In the genomic region with DNA sequence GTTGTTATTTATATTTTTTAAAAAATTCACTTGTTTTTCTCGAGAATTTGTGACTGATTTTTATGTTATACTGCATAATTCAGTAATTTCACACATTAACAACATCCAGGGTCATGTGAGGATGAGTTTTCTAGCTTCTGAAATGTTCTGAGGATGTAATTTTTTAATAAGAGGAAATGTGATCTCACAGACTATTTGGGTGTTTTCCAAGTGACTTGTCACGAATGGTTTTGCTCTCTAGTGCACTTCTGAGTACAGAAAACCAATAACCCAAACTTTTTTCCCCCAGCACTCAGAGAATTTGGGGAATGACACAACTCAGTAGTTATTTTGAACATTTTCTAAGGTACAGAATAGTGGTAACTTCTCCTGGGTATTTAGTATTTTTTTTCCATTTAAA, we compare ENCODE assay signal across 17 cellular contexts.
"Had no signal": no experiment of that assay in that cellular context is flagged by ENCODE, and none has a peak within 500 bp of the region (broad histone marks: within the 10 kb centered on the region; RNA-seq: fewer than 3 reads in every experiment).

No MANE protein-coding gene starts in this region.

- DNase-seq: activated CD4-positive, alpha-beta T cell treated with anti-CD3 and anti-CD28 coated beads, Interleukin-2, amount 50 U/mL, for 1 hour; activated naive CD4-positive, alpha-beta T cell treated with Interleukin-2 at 50 U/mL for 16 hours; activated T-cell treated with anti-CD3 and anti-CD28 coated beads for 4 hours; aorta; foreskin fibroblast; ovary; stimulated activated CD4-positive, alpha-beta T cell treated with anti-CD3 and anti-CD28 coated beads, Interleukin-2, amount 100 ng/mL, for 48 hours; stimulated activated naive B cell treated with anti-CD40 and anti-IgM and Interleukin-4, amounts not matched to agents 10 μg/mL and 1 μg/mL and 100 μg/mL, for 72 hours; SW 1271; transverse colon had no signal

- H3K4me1 ChIP-seq: esophagus muscularis mucosa, transverse colon, vagina had no signal

- ATAC-seq: activated CD4-positive, CD25-positive, alpha-beta regulatory T cell treated with anti-CD3 and anti-CD28 coated beads, Interleukin-2, amount 50 U/mL, for 24 hours; activated T-helper 17 cell treated with anti-CD3 and anti-CD28 coated beads, Interleukin-2, amount 50 U/mL, for 72 hours had no signal

- H3K4me1 Mint-ChIP-seq: activated T-helper 17 cell treated with anti-CD3 and anti-CD28 coated beads, Interleukin-2, amount 50 U/mL, for 72 hours; neural crest cell; stimulated activated naive B cell treated with anti-CD40 and anti-IgM and Interleukin-4, amounts not matched to agents 10 μg/mL and 1 μg/mL and 100 μg/mL, for 72 hours had no signal

- H3K4me3 ChIP-seq: cardiac muscle cell, esophagus muscularis mucosa, ovary, transverse colon, vagina had no signal

- H3K9me3 ChIP-seq: esophagus muscularis mucosa, ovary, transverse colon, vagina had no signal

- H3K36me3 Mint-ChIP-seq: mesothelial cell of epicardium; stimulated activated naive B cell treated with anti-CD40 and anti-IgM and Interleukin-4, amounts not matched to agents 10 μg/mL and 1 μg/mL and 100 μg/mL, for 72 hours had no signal

- H3K27ac Mint-ChIP-seq: activated T-helper 17 cell treated with anti-CD3 and anti-CD28 coated beads, Interleukin-2, amount 50 U/mL, for 72 hours; mesothelial cell of epicardium; stimulated activated naive B cell treated with anti-CD40 and anti-IgM and Interleukin-4, amounts not matched to agents 10 μg/mL and 1 μg/mL and 100 μg/mL, for 72 hours had no signal

- H3K9me3 Mint-ChIP-seq: neural crest cell; stimulated activated naive B cell treated with anti-CD40 and anti-IgM and Interleukin-4, amounts not matched to agents 10 μg/mL and 1 μg/mL and 100 μg/mL, for 72 hours had no signal

- H3K27me3 Mint-ChIP-seq: activated T-helper 17 cell treated with anti-CD3 and anti-CD28 coated beads, Interleukin-2, amount 50 U/mL, for 72 hours; stimulated activated naive B cell treated with anti-CD40 and anti-IgM and Interleukin-4, amounts not matched to agents 10 μg/mL and 1 μg/mL and 100 μg/mL, for 72 hours had no signal

- H3K36me3 ChIP-seq: cardiac muscle cell, esophagus muscularis mucosa, ovary, transverse colon, vagina had no signal

- H3K27me3 ChIP-seq: cardiac muscle cell, esophagus muscularis mucosa, ovary, transverse colon, vagina had no signal

- H3K27ac ChIP-seq: cardiac muscle cell, esophagus muscularis mucosa, ovary, transverse colon, vagina had no signal

- H3K4me3 Mint-ChIP-seq: activated T-helper 17 cell treated with anti-CD3 and anti-CD28 coated beads, Interleukin-2, amount 50 U/mL, for 72 hours; mesothelial cell of epicardium; neural crest cell; stimulated activated naive B cell treated with anti-CD40 and anti-IgM and Interleukin-4, amounts not matched to agents 10 μg/mL and 1 μg/mL and 100 μg/mL, for 72 hours had no signal
